ENCODE assay signal across 9 cellular contexts in the genomic region with DNA sequence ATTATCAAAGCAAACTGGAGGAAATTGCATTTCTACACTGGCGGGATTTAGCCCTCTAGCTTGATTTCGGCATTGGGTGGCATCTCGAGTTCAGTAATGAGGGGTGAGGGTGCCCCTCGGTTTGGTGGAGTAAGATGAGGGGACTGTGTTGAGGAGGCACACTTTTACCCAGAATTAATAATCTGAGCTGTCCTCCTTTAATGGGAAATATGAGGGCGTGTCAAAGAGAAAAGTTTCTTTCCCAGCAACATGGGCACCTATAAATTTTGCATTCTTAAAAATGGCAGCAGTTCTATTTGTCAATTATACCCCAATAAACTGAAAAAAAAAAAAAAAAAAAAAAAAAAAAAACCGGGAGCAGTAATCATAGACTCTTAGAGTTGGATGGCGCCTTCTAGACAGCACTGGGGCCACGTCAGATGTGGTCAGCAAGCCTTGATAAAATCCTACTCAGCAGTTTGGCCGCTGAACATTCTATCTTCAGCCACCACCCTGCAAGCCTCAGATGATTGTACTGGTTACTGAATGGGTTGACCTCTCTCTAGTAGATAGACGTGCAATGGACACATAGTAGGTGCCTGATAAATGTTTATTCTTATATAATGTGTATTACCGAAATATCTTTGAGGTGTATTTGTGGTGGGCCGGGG. TPM values are rescaled to one million over a fixed set of nuclear protein-coding genes. Genes with fewer than 3 reads are reported as not detected.
DNase-seq lines count a peak whose midpoint lies in the region; ATAC-seq and TF ChIP-seq lines count a peak whose summit lies in the region.
"Had no signal": no experiment of that assay in that cellular context is flagged by ENCODE, and none has a peak within 500 bp of the region (broad histone marks: within the 10 kb centered on the region; RNA-seq: fewer than 3 reads in every experiment).

No MANE protein-coding gene starts in this region.

- H3K9me3 ChIP-seq in Caco-2 (no peaks in the 10 kb centered on the region), PC-3 (ENCODE audit: low read length) (no peaks in the 10 kb centered on the region)

- DNase-seq in Caco-2 (no peak), PC-3 (no peak), myocyte (ENCODE audit: low read depth) (peak; percentile 56), COR-L47 (lab: John Stamatoyannopoulos, UW) (no peak), pons (ENCODE audit: low spot score) (no peak), DMS153 (lab: John Stamatoyannopoulos, UW) (no peak)
- DNase-seq in effector memory CD8-positive, alpha-beta T cell: no peak

- no peaks in the 10 kb centered on the region for H4K20me1 ChIP-seq in PC-3 (ENCODE audit: low read length)

- H3K79me2 ChIP-seq in PC-3 (ENCODE audit: low read length): peaks cover 27% of the 10 kb centered on the region

- peak overlapping the region; percentile 32 for H3K27ac Mint-ChIP-seq in Caco-2 (ENCODE audit: unreplicated experiment)
- H3K27ac Mint-ChIP-seq in effector memory CD8-positive, alpha-beta T cell: no peak overlapping the region

- H3K27me3 ChIP-seq in Caco-2 (replicated peaks; ENCODE audit: control insufficient read depth, insufficient read depth, low read length) (no peaks in the 10 kb centered on the region), PC-3 (ENCODE audit: low read length) (no peaks in the 10 kb centered on the region)

- peak overlapping the region; percentile 97 for H3K4me2 ChIP-seq in PC-3 (ENCODE audit: low read length)
- H3K4me2 ChIP-seq: KMS-11 had no signal

- peak overlapping the region; percentile 73 for H3K9ac ChIP-seq in PC-3 (ENCODE audit: low read length)
- H3K9ac ChIP-seq: KMS-11 had no signal

- H3K36me3 ChIP-seq in Caco-2 (ENCODE audit: control insufficient read depth, insufficient read depth, low read length) (no peaks in the 10 kb centered on the region), PC-3 (ENCODE audit: low read depth, low read length) (no peaks in the 10 kb centered on the region; the same call in 1 of the 2 replicates)

- H3K27ac ChIP-seq in PC-3 (ENCODE audit: low read length): no peak overlapping the region
- H3K27ac ChIP-seq: KMS-11 had no signal

- intact Hi-C loops in Caco-2 (cut with micrococcal nuclease; ENCODE audit: unreplicated experiment) (loop anchor here (5.0 kb wide), 1 partner anchor 42 kb away; no protein-coding TSS in a partner anchor), PC-3 (cut with micrococcal nuclease) (loop anchor here (5.0 kb wide), 1 partner anchor 62 kb away; no protein-coding TSS in a partner anchor)

- no peaks in the 10 kb centered on the region for H3K9me3 Mint-ChIP-seq in Caco-2 (ENCODE audit: unreplicated experiment)
- H3K9me3 Mint-ChIP-seq in effector memory CD8-positive, alpha-beta T cell: no peaks in the 10 kb centered on the region

- H2AFZ ChIP-seq in PC-3 (ENCODE audit: low read length): peak overlapping the region; percentile 95

- POLR2A ChIA-PET in Caco-2 (lab: Charles Lee): no interaction called here
- POLR2A ChIA-PET in PC-3 (lab: Charles Lee; ENCODE audit: unreplicated experiment): no interaction called here

- peaks cover 11% of the 10 kb centered on the region for H3K4me1 Mint-ChIP-seq in Caco-2 (ENCODE audit: low read depth, unreplicated experiment)
- peaks cover 9 to 13% of the 10 kb centered on the region in 2 donors for H3K4me1 Mint-ChIP-seq in effector memory CD8-positive, alpha-beta T cell (ENCODE audit: low read depth in 2 of 2)

- no peaks in the 10 kb centered on the region for H3F3A ChIP-seq in PC-3 (ENCODE audit: low read length, unreplicated experiment)

- H3K27me3 Mint-ChIP-seq in Caco-2 (ENCODE audit: insufficient read depth, unreplicated experiment): peaks cover 3% of the 10 kb centered on the region
- H3K27me3 Mint-ChIP-seq in effector memory CD8-positive, alpha-beta T cell: peaks cover 52 to 77% of the 10 kb centered on the region in 2 donors

- BruUV-seq in Caco-2 (replicated peaks; lab: Mats Ljungman, UMichigan) (no TSS peak), PC-3 (replicated peaks; lab: Mats Ljungman, UMichigan) (TSS peak; percentile 40)

- CTCF ChIA-PET in Caco-2 (lab: Charles Lee) (interaction anchor here (0.6 to 1.0 kb wide), 2 partner anchors 74 to 112 kb away, joined by 4 read pairs; no protein-coding TSS in a partner anchor), PC-3 (lab: Charles Lee) (no interaction called here)

- H3K9me2 ChIP-seq in PC-3 (replicated peaks; ENCODE audit: low read length): no peaks in the 10 kb centered on the region

- peak overlapping the region; percentile 91 for H3K4me3 Mint-ChIP-seq in Caco-2 (ENCODE audit: unreplicated experiment)
- peak overlapping the region; percentile 76 to 85 for H3K4me3 Mint-ChIP-seq in effector memory CD8-positive, alpha-beta T cell

- H3K4me1 ChIP-seq in Caco-2 (peaks cover 5% of the 10 kb centered on the region; the same call in 1 of the 2 replicates), PC-3 (ENCODE audit: insufficient read depth, low read length) (peaks cover 31% of the 10 kb centered on the region)

- H3K4me3 ChIP-seq in Caco-2 (ENCODE audit: low read depth, low read length): peak overlapping the region; percentile 79
- peak overlapping the region; percentile 93 for H3K4me3 ChIP-seq in PC-3 (ENCODE audit: low read length)

- TF ChIP-seq CTCF in Caco-2 (IDR thresholded peaks at IDR 0.05; ENCODE audit: insufficient read depth in 1 of 2, low read depth in 1 of 2, low read length in 1 of 2, severe bottlenecking in 1 of 2, unreplicated experiment in 1 of 2): no peak
- no peak for TF ChIP-seq CTCF in PC-3 (conservative IDR thresholded peaks at IDR 0.05; ENCODE audit: low read depth, low read length)

- H3K36me3 Mint-ChIP-seq in Caco-2 (ENCODE audit: insufficient read depth, unreplicated experiment): peaks cover 4% of the 10 kb centered on the region
- H3K36me3 Mint-ChIP-seq in effector memory CD8-positive, alpha-beta T cell (ENCODE audit: insufficient read depth): peaks cover 7% of the 10 kb centered on the region

- ATAC-seq in PC-3: no peak
- no peak for ATAC-seq in effector memory CD8-positive, alpha-beta T cell (replicated peaks)
- ATAC-seq in HG02571 (IDR thresholded peaks at IDR 0.05; ENCODE audit: unreplicated experiment): no peak

RNA-seq across cellular contexts. Expression of a gene that starts 0.9 kb away (rescaled TPM):
- total RNA-seq in Caco-2 (2022) (4.3 and 6.2 TPM in 2 replicates), PC-3 (2014; rRNA removed) (16.4 and 17.3 TPM in 2 replicates), myocyte (8.2 and 8.3 TPM in 2 replicates)
- polyA plus RNA-seq in myocyte (2012): 20.2 TPM
